In the genomic region with DNA sequence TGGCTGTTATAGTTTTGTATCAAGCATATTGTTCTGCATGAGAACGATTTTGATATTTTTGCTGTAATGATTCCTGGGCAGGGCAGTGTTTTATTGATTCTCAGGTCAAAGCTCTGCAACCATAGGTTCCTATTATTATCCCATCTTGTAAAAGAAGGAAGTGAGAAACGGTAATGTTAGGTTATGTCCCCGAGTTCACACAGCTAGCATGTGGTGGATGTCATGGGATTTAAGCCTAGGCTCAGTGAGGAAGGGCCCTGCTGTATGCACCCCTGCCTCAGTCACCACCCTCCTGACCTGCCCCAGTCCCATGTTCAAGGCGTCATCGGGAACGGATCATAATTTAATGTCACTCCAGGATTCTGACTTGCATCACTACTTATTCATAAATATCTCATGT, we compare ENCODE assay signal across 10 cellular contexts. TPM values are rescaled to one million over a fixed set of nuclear protein-coding genes. Genes with fewer than 3 reads are reported as not detected.
DNase-seq lines count a peak whose midpoint lies in the region; ATAC-seq, FAIRE-seq and TF ChIP-seq lines count a peak whose summit lies in the region.
"Had no signal": no experiment of that assay in that cellular context is flagged by ENCODE, and none has a peak within 500 bp of the region (broad histone marks: within the 10 kb centered on the region; RNA-seq: fewer than 3 reads in every experiment).

No MANE protein-coding gene starts in this region.

- DNase-seq in GM12891 (ENCODE audit: insufficient read length, low spot score): peak; percentile 13
- peak; percentile 89 for DNase-seq in MV-4-11 (lab: John Stamatoyannopoulos, UW)
- no peak for DNase-seq in suprapubic skin (ENCODE audit: low spot score in 2 of 2)
- no peak for DNase-seq in effector CD4-positive, alpha-beta T cell
- no peak for DNase-seq in GOT3 (lab: John Stamatoyannopoulos, UW)
- no peak for DNase-seq in UCSD-AML1 (lab: John Stamatoyannopoulos, UW; ENCODE audit: unreplicated experiment)
- DNase-seq: activated CD4-positive, alpha-beta T cell treated with anti-CD3 and anti-CD28 coated beads, Interleukin-2, amount 50 U/mL, for 1 hour; pancreas had no signal

- ATAC-seq in GM19463 (IDR thresholded peaks at IDR 0.05; ENCODE audit: unreplicated experiment) (peak; percentile 98), HG02981 (IDR thresholded peaks at IDR 0.05; ENCODE audit: unreplicated experiment) (peak; percentile 94)

- peak; percentile 75 for FAIRE-seq in GM12891 (lab: Jason Lieb, UNC)
- FAIRE-seq: pancreas had no signal

- H3K36me3 ChIP-seq in suprapubic skin: peaks cover 78% of the 10 kb centered on the region

- no peak overlapping the region for H3K27ac ChIP-seq in suprapubic skin

- no peak for TF ChIP-seq EP300 in suprapubic skin (IDR thresholded peaks at IDR 0.05)

- no peaks in the 10 kb centered on the region for H3K9me3 ChIP-seq in suprapubic skin
- H3K9me3 ChIP-seq: pancreas had no signal

- no peak for TF ChIP-seq CTCF in suprapubic skin (IDR thresholded peaks at IDR 0.05)

- H3K4me3 ChIP-seq in suprapubic skin: no peak overlapping the region
- H3K4me3 ChIP-seq: pancreas had no signal

- no peaks in the 10 kb centered on the region for H3K27me3 ChIP-seq in suprapubic skin
- H3K27me3 ChIP-seq: pancreas had no signal

- TF ChIP-seq POLR2A in GM12891 (IDR thresholded peaks at IDR 0.05; ENCODE audit: low read depth, low read length) (no peak), suprapubic skin (IDR thresholded peaks at IDR 0.05) (no peak)

- WGBS in suprapubic skin: 88% methylated on average over 6 of the region's 6 CpGs

- H3K4me1 ChIP-seq in suprapubic skin: no peaks in the 10 kb centered on the region

TF ChIP-seq in GM12891, 5 proteins besides CTCF, POLR2A, EP300 and RAD21:
- TF ChIP-seq SPI1 (IDR thresholded peaks at IDR 0.05; ENCODE audit: low read depth, low read length) (peak; percentile 97), POLR2AphosphoS5 (IDR thresholded peaks at IDR 0.05; ENCODE audit: low read depth, low read length) (no peak)

RNA-seq across cellular contexts. Expression of a gene that starts 10.7 kb away (rescaled TPM):
- polyA plus RNA-seq in GM12891 (2012; ENCODE audit: low read depth, missing spikeins): 109 TPM
- total RNA-seq in suprapubic skin: 10 to 100 TPM; 72.4 to 90.8 (median 73.0) TPM

RNA-seq across cellular contexts. Expression of a gene that starts 11.6 kb away (rescaled TPM):
- polyA plus RNA-seq in GM12891 (2012; ENCODE audit: low read depth, missing spikeins): 12.4 TPM
- total RNA-seq in suprapubic skin: 100 to 1,000 TPM; 104 to 119 (median 118) TPM

RNA-seq across cellular contexts. Expression of a gene that starts 12.4 kb away (rescaled TPM):
- 0.17 TPM for polyA plus RNA-seq in GM12891 (2012; ENCODE audit: low read depth, missing spikeins)
- 10 to 100 TPM in 1 of 4 donors, 1 to 10 TPM in 3; 4.0 to 11.0 (median 7.1) TPM for total RNA-seq in suprapubic skin

Comparison
In these comparisons a context has a peak if more than half of its experiments do, and no peak if none do; other contexts are left out.
1. DNase-seq: peak in GM12891 (single experiment) and MV-4-11 (single experiment); none in suprapubic skin (0 of 2), effector CD4-positive, alpha-beta T cell (single experiment), GOT3 (single experiment) and UCSD-AML1 (single experiment).